In the genomic region with DNA sequence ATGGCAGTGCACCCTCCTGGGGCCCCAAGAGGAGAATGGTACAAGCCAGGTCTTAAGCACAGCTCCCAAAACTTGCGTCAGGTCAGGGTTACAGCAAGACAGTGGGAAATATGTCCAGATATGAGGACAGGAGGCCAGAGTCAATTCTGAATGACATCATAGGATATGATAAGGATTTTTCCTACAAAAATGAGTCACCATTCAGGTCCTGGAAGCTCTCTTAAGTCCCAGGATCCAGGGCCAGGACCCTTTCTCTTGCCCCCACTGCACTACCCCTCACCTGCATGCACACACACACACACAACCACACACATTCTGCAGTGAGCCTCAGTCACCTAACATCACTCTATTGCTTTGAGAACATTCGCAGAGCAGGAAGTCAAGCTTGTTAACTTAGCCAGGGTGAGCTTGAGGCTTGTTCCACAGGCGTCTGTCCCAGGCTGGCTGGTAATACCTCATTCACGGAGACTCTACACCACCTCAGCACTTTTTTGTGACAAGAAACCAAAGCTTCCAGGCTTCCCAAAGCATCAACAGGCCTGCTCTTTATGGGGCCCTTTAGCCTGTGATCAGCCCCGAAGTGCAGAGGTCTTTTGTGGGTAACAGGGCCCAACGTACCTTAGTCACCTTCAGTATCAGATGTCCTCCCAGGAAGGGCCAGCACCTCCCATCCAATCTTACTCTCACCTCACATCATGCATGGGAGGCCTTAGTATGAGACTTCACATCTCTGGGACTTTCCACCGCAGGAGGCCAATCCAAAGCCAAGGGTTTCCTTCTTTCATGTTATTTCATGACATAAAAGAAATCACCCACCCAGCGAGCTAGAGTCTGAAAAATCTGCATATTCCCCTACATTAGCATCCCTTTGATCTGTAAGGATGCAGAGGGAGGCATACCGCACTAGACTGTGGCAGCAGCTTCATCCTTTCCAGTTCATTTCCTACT, we compare ENCODE assay signal across 14 cellular contexts.
DNase-seq lines count a peak whose midpoint lies in the region; ATAC-seq, FAIRE-seq and TF ChIP-seq lines count a peak whose summit lies in the region.
"Had no signal": no experiment of that assay in that cellular context is flagged by ENCODE, and none has a peak within 500 bp of the region (broad histone marks: within the 10 kb centered on the region; RNA-seq: fewer than 3 reads in every experiment).

No MANE protein-coding gene starts in this region.

- no peak overlapping the region for H3K9ac ChIP-seq in MM.1S (ENCODE audit: low read length)
- H3K9ac ChIP-seq in kidney (ENCODE audit: low read length in 2 of 2), result no peak overlapping the region

- H3K4me2 ChIP-seq in MM.1S (ENCODE audit: low read depth, low read length), result no peak overlapping the region

- no peaks in the 10 kb centered on the region for H3K9me3 Mint-ChIP-seq in activated CD8-positive, alpha-beta T cell treated with anti-CD3 and anti-CD28 coated beads for 36 hours

- POLR2A ChIA-PET in activated CD8-positive, alpha-beta T cell treated with anti-CD3 and anti-CD28 coated beads for 36 hours (lab: Charles Lee), result interaction anchor here (0.8 kb wide), 1 partner anchor 419 kb away, joined by 3 read pairs; no protein-coding TSS in a partner anchor

- no peak for TF ChIP-seq CTCF in activated CD8-positive, alpha-beta T cell treated with anti-CD3 and anti-CD28 coated beads for 36 hours (IDR thresholded peaks at IDR 0.05)
- no peak for TF ChIP-seq CTCF in MM.1S (IDR thresholded peaks at IDR 0.05; ENCODE audit: low read length)
- no peak for TF ChIP-seq CTCF in kidney (IDR thresholded peaks at IDR 0.05; ENCODE audit: borderline replicate concordance, extremely low read depth, insufficient read depth)

- H3K4me1 Mint-ChIP-seq in activated CD8-positive, alpha-beta T cell treated with anti-CD3 and anti-CD28 coated beads for 36 hours (ENCODE audit: low read depth), result peaks cover 48% of the 10 kb centered on the region

- H3K4me3 ChIP-seq in MM.1S (ENCODE audit: low read length) (no peak overlapping the region), kidney (ENCODE audit: low read length in 2 of 2) (no peak overlapping the region)

- H3K27ac Mint-ChIP-seq in activated CD8-positive, alpha-beta T cell treated with anti-CD3 and anti-CD28 coated beads for 36 hours, result peak overlapping the region; percentile 90

- peak; percentile 18 for DNase-seq in HT1080 (ENCODE audit: low read depth)
- DNase-seq in activated CD8-positive, alpha-beta T cell treated with anti-CD3 and anti-CD28 coated beads for 36 hours, result peak; percentile 79
- peak; percentile 11 for DNase-seq in effector CD8-positive, alpha-beta T cell (lab: John Stamatoyannopoulos, UW)
- peak; percentile 65 for DNase-seq in stimulated activated CD4-positive, alpha-beta T cell treated with anti-CD3 and anti-CD28 coated beads, Interleukin-1b, Interleukin-23, amount 100 ng/mL, for 48 hours
- DNase-seq in MM.1S, result no peak
- DNase-seq in kidney, result no peak
- no peak for DNase-seq in GF-D8 (lab: John Stamatoyannopoulos, UW)
- DNase-seq: aorta, DMS79 treated with DMSO at 0.1 percent for 48 hours, NCI-H187 treated with DMSO at 0.1 percent for 48 hours, occipital lobe, OCI-M1 had no signal

- no peaks in the 10 kb centered on the region for H3K79me2 ChIP-seq in MM.1S (ENCODE audit: low read length)

- no peaks in the 10 kb centered on the region for H3F3A ChIP-seq in MM.1S (ENCODE audit: insufficient read depth, low read length)

- H3K4me3 Mint-ChIP-seq in activated CD8-positive, alpha-beta T cell treated with anti-CD3 and anti-CD28 coated beads for 36 hours, result peak overlapping the region; percentile 36

- H3K27me3 Mint-ChIP-seq in activated CD8-positive, alpha-beta T cell treated with anti-CD3 and anti-CD28 coated beads for 36 hours, result no peaks in the 10 kb centered on the region

- H2AFZ ChIP-seq in MM.1S (ENCODE audit: low read length), result no peak overlapping the region

- no peaks in the 10 kb centered on the region for H3K9me2 ChIP-seq in MM.1S (replicated peaks; ENCODE audit: insufficient read depth, low read length)

- H3K27ac ChIP-seq in MM.1S (ENCODE audit: low read length) (no peak overlapping the region), kidney (ENCODE audit: low read depth in 2 of 2, low read length in 2 of 2) (no peak overlapping the region)

- FAIRE-seq in kidney (lab: Jason Lieb, UNC), result no peak

- H3K4me1 ChIP-seq in MM.1S (ENCODE audit: low read length) (no peaks in the 10 kb centered on the region), kidney (ENCODE audit: control insufficient read depth in 1 of 2, insufficient read depth in 1 of 2, low read depth in 1 of 2, low read length in 2 of 2) (no peaks in the 10 kb centered on the region)

- no peaks in the 10 kb centered on the region for H4K20me1 ChIP-seq in MM.1S (ENCODE audit: insufficient read depth, low read length)

- intact Hi-C loops in activated CD8-positive, alpha-beta T cell treated with anti-CD3 and anti-CD28 coated beads for 36 hours (cut with micrococcal nuclease), result loop anchor here (1.0 kb wide), 1 partner anchor 18 kb away; no protein-coding TSS in a partner anchor
- intact Hi-C loops in kidney (cut with DNase I), result no loop called here

- no peaks in the 10 kb centered on the region for H3K36me3 Mint-ChIP-seq in activated CD8-positive, alpha-beta T cell treated with anti-CD3 and anti-CD28 coated beads for 36 hours (ENCODE audit: low read depth)

- H3K36me3 ChIP-seq in MM.1S (replicated peaks; ENCODE audit: insufficient read depth, low read length) (no peaks in the 10 kb centered on the region), kidney (ENCODE audit: control insufficient read depth in 1 of 2, insufficient read depth in 2 of 2, low read length in 2 of 2) (no peaks in the 10 kb centered on the region)

- peak; percentile 90 for ATAC-seq in activated CD8-positive, alpha-beta T cell treated with anti-CD3 and anti-CD28 coated beads for 36 hours
- no peak for ATAC-seq in GM19452 (IDR thresholded peaks at IDR 0.05; ENCODE audit: unreplicated experiment)
- ATAC-seq: HCT116 had no signal

- CTCF ChIA-PET in activated CD8-positive, alpha-beta T cell treated with anti-CD3 and anti-CD28 coated beads for 36 hours (lab: Charles Lee), result interaction anchor here (0.8 to 1.3 kb wide), 4 partner anchors 11 to 149 kb away, joined by 3 read pairs; no protein-coding TSS in a partner anchor

- H3K27me3 ChIP-seq in MM.1S (replicated peaks; ENCODE audit: insufficient read depth, low read length), result no peaks in the 10 kb centered on the region

- H3K9me3 ChIP-seq in MM.1S (replicated peaks; ENCODE audit: insufficient read depth, low read length) (no peaks in the 10 kb centered on the region), kidney (ENCODE audit: control insufficient read depth in 1 of 2, low read length in 2 of 2) (no peaks in the 10 kb centered on the region)

Comparison
In these comparisons a context has a peak if more than half of its experiments do, and no peak if none do; other contexts are left out.
1. DNase-seq: peak in HT1080 (single experiment), activated CD8-positive, alpha-beta T cell treated with anti-CD3 and anti-CD28 coated beads for 36 hours (single experiment), effector CD8-positive, alpha-beta T cell (single experiment) and stimulated activated CD4-positive, alpha-beta T cell treated with anti-CD3 and anti-CD28 coated beads, Interleukin-1b, Interleukin-23, amount 100 ng/mL, for 48 hours (single experiment); none in MM.1S (single experiment), kidney (single experiment) and GF-D8 (single experiment).